Comparison of ENCODE assay signal across 12 cellular contexts in genomic region chr2:37831081-37831780, GRCh38.
"Had no signal": no experiment of that assay in that cellular context is flagged by ENCODE, and none has a peak within 500 bp of the region (broad histone marks: within the 10 kb centered on the region; RNA-seq: fewer than 3 reads in every experiment).

No MANE protein-coding gene starts in this region.

- H3K27me3 ChIP-seq: cardiac muscle cell had no signal

- H3K36me3 ChIP-seq: cardiac muscle cell had no signal

- H3K4me3 ChIP-seq: cardiac muscle cell had no signal

- H3K27ac ChIP-seq: cardiac muscle cell had no signal

- H3K27me3 Mint-ChIP-seq: activated T-cell treated with anti-CD3 and anti-CD28 coated beads, Interleukin-2, amount 50 U/mL, for 24 hours; natural killer cell treated with Interleukin-12 subunit alpha and Interleukin-12 subunit beta and Interleukin-15 and Interleukin-18, amount 100 ng/mL, for 72 hours had no signal

- H3K4me3 Mint-ChIP-seq: activated CD4-positive, alpha-beta memory T cell treated with anti-CD3 and anti-CD28 coated beads, Interleukin-2, amount 10 ng/mL, durations not matched to agents 7 days and 5 days; activated T-cell treated with anti-CD3 and anti-CD28 coated beads, Interleukin-2, amount 50 U/mL, for 24 hours; natural killer cell treated with Interleukin-12 subunit alpha and Interleukin-12 subunit beta and Interleukin-15 and Interleukin-18, amount 100 ng/mL, for 72 hours had no signal

- H3K9me3 Mint-ChIP-seq: activated CD4-positive, alpha-beta memory T cell treated with anti-CD3 and anti-CD28 coated beads, Interleukin-2, amount 10 ng/mL, durations not matched to agents 7 days and 5 days; activated T-cell treated with anti-CD3 and anti-CD28 coated beads, Interleukin-2, amount 50 U/mL, for 24 hours; natural killer cell treated with Interleukin-12 subunit alpha and Interleukin-12 subunit beta and Interleukin-15 and Interleukin-18, amount 100 ng/mL, for 72 hours had no signal

- DNase-seq: activated CD4-positive, alpha-beta memory T cell treated with anti-CD3 and anti-CD28 coated beads, Interleukin-2, amount 10 ng/mL, durations not matched to agents 7 days and 5 days; activated CD4-positive, alpha-beta T cell treated with anti-CD3 and anti-CD28 coated beads for 4 hours; activated naive CD4-positive, alpha-beta T cell treated with anti-CD3 and anti-CD28 coated beads, Interleukin-2, amount 50 U/mL, for 16 hours; activated T-cell treated with anti-CD3 and anti-CD28 coated beads, Interleukin-2, amount 50 U/mL, for 24 hours; hippocampal formation; mesendoderm; occipital lobe; stimulated activated CD4-positive, alpha-beta T cell treated with anti-CD3 and anti-CD28 coated beads, Interleukin-12 subunit alpha, Interleukin-12 subunit beta, amount 100 ng/mL, for 4 hours; stimulated activated CD4-positive, alpha-beta T cell treated with anti-CD3 and anti-CD28 coated beads, Interleukin-2, amount 100 ng/mL, for 24 hours had no signal

- H3K27ac Mint-ChIP-seq: activated CD4-positive, alpha-beta memory T cell treated with anti-CD3 and anti-CD28 coated beads, Interleukin-2, amount 10 ng/mL, durations not matched to agents 7 days and 5 days; activated T-cell treated with anti-CD3 and anti-CD28 coated beads, Interleukin-2, amount 50 U/mL, for 24 hours; natural killer cell treated with Interleukin-12 subunit alpha and Interleukin-12 subunit beta and Interleukin-15 and Interleukin-18, amount 100 ng/mL, for 72 hours had no signal

- ATAC-seq: esophagus mucosa; natural killer cell treated with Interleukin-12 subunit alpha and Interleukin-12 subunit beta and Interleukin-15 and Interleukin-18, amount 100 ng/mL, for 72 hours had no signal

- H3K36me3 Mint-ChIP-seq: natural killer cell treated with Interleukin-12 subunit alpha and Interleukin-12 subunit beta and Interleukin-15 and Interleukin-18, amount 100 ng/mL, for 72 hours had no signal
